Comparison of ENCODE assay signal across 8 cellular contexts in the genomic region with DNA sequence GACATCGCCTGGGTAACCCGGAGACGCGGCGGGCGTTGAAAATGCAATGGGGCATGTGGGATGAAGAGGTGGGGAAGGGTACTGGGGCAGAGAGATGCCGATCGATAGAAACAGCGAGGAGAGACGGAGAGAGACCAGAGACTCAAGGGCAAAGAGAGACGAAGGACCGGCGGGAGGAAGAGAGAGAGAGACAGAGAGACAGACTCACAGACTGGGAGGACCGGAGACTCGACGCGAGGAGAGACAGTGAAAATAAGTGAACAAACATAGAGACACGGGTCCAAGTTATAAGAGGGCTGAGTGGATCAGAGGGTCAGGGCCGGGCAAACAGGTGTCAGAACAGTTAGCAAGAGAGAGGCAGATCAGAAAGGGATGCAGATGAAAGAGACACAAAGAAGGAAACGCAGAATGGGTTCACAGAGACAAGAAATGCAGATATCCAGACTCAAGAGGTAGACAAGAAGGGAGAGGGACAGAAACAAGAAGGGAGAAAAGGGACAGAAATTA. TPM values are rescaled to one million over a fixed set of nuclear protein-coding genes. Genes with fewer than 3 reads are reported as not detected.
DNase-seq lines count a peak whose midpoint lies in the region; ATAC-seq, FAIRE-seq and TF ChIP-seq lines count a peak whose summit lies in the region.

No MANE protein-coding gene starts in this region.

- FAIRE-seq in RCC 7860 (lab: Jason Lieb, UNC) (no peak), pancreas (lab: Jason Lieb, UNC) (no peak)

- H3K27ac ChIP-seq in pancreas = peak overlapping the region; percentile 94 to 98 (median 96)

- ATAC-seq in pancreas = no peak
- ATAC-seq in sciatic nerve = no peak

- no peak for DNase-seq in Calu3
- DNase-seq in RCC 7860 (ENCODE audit: low spot score) = peak; percentile 8
- DNase-seq in epithelial cell of proximal tubule (ENCODE audit: low read depth) = no peak
- no peak for DNase-seq in pancreas
- DNase-seq in D341Med (ENCODE audit: low spot score) = no peak
- no peak for DNase-seq in sciatic nerve (ENCODE audit: low spot score)
- DNase-seq in NCI-H510A treated with DMSO at 0.1 percent for 48 hours (lab: John Stamatoyannopoulos, UW) = no peak
- no peak for DNase-seq in NCI-H1417 treated with DMSO at 0.1 percent for 48 hours (lab: John Stamatoyannopoulos, UW)

- BruUV-seq in Calu3 (replicated peaks; lab: Mats Ljungman, UMichigan) = no TSS peak

- intact Hi-C loops in Calu3 (cut with micrococcal nuclease; ENCODE audit: unreplicated experiment) (loop anchor here (2.0 kb wide), 1 partner anchor 29 kb away; a partner anchor contains a TSS), pancreas (cut with DNase I) (no loop called here), sciatic nerve (cut with DNase I) (no loop called here)

- no peaks in the 10 kb centered on the region for H3K27me3 Mint-ChIP-seq in Calu3 (ENCODE audit: unreplicated experiment)

- CTCF ChIA-PET in Calu3 (lab: Charles Lee) = interaction anchor here (1.2 kb wide), 1 partner anchor 54 kb away, joined by 4 read pairs; a partner anchor contains a TSS

- no peak for TF ChIP-seq CTCF in Calu3 (IDR thresholded peaks at IDR 0.05; ENCODE audit: unreplicated experiment)
- no peak for TF ChIP-seq CTCF in epithelial cell of proximal tubule (conservative IDR thresholded peaks at IDR 0.05; ENCODE audit: low read depth, low read length)
- no peak for TF ChIP-seq CTCF in pancreas (IDR thresholded peaks at IDR 0.05)

- no peaks in the 10 kb centered on the region for H3K36me3 ChIP-seq in pancreas

- H3K4me3 ChIP-seq in epithelial cell of proximal tubule (ENCODE audit: low read depth, low read length) = peak overlapping the region; percentile 65
- peak overlapping the region; percentile 48 to 62 (median 57) for H3K4me3 ChIP-seq in pancreas

- H3K27me3 ChIP-seq in pancreas = no peaks in the 10 kb centered on the region

- H3K36me3 Mint-ChIP-seq in Calu3 (ENCODE audit: insufficient read depth, unreplicated experiment) = peaks cover 53% of the 10 kb centered on the region

- H3K4me3 Mint-ChIP-seq in Calu3 (ENCODE audit: low read depth, unreplicated experiment) = peak overlapping the region; percentile 88

- H3K4me1 Mint-ChIP-seq in Calu3 (ENCODE audit: low read depth, unreplicated experiment) = peaks cover 27% of the 10 kb centered on the region

- H3K27ac Mint-ChIP-seq in Calu3 (ENCODE audit: unreplicated experiment) = peak overlapping the region; percentile 98

- 0 to 2% methylated on average over 20 of the region's 20 CpGs for WGBS in pancreas, 2 donors

- H3K9me3 ChIP-seq in pancreas = no peaks in the 10 kb centered on the region

- no peaks in the 10 kb centered on the region for H3K9me3 Mint-ChIP-seq in Calu3 (ENCODE audit: low read depth, unreplicated experiment)

- H3K4me1 ChIP-seq in pancreas = peaks cover 0 to 20% (median 4%) of the 10 kb centered on the region in 3 donors

RNA-seq across cellular contexts. Expression of a gene that starts 0.6 kb away (rescaled TPM):
- total RNA-seq in Calu3 (2022) (31.8 and 33.5 TPM in 2 replicates), epithelial cell of proximal tubule (8.0 and 12.7 TPM in 2 replicates), pancreas (10 to 100 TPM in 5 of 6 donors, 1 to 10 TPM in 1; 9.8 to 25.0 (median 11.6) TPM), sciatic nerve (32.4 TPM)
- 10 to 100 TPM; 53.9 to 70.2 TPM for polyA plus RNA-seq in pancreas

RNA-seq across cellular contexts. Expression of a gene that starts 15.3 kb away (rescaled TPM):
- total RNA-seq in Calu3 (2022) (123 and 131 TPM in 2 replicates), epithelial cell of proximal tubule (37.4 and 49.9 TPM in 2 replicates), pancreas (10 to 100 TPM; 23.0 to 30.1 (median 25.3) TPM), sciatic nerve (57.4 TPM)
- 10 to 100 TPM; 22.0 to 33.0 TPM for polyA plus RNA-seq in pancreas

RNA-seq across cellular contexts. Expression of a gene that starts 18.8 kb away (rescaled TPM):
- 168 TPM in 2 replicates for total RNA-seq in Calu3 (2022)
- total RNA-seq in epithelial cell of proximal tubule = 70.1 and 137 TPM in 2 replicates
- 10 to 100 TPM; 45.8 to 68.0 (median 58.4) TPM for total RNA-seq in pancreas
- 100 to 1,000 TPM; 108 to 118 TPM for polyA plus RNA-seq in pancreas
- 94.6 TPM for total RNA-seq in sciatic nerve

RNA-seq across cellular contexts. Expression of a gene that starts 29.8 kb away (rescaled TPM):
- 558 and 582 TPM in 2 replicates for total RNA-seq in Calu3 (2022)
- 454 and 661 TPM in 2 replicates for total RNA-seq in epithelial cell of proximal tubule
- total RNA-seq in pancreas = 100 to 1,000 TPM; 128 to 212 (median 174) TPM
- 100 to 1,000 TPM; 189 to 208 TPM for polyA plus RNA-seq in pancreas
- total RNA-seq in sciatic nerve = 168 TPM

RNA-seq across cellular contexts. Expression of a gene that starts 54.1 kb away (rescaled TPM):
- total RNA-seq in Calu3 (2022) = 17.7 and 19.6 TPM in 2 replicates
- total RNA-seq in epithelial cell of proximal tubule = 18.2 and 23.7 TPM in 2 replicates
- total RNA-seq in pancreas = 1 to 10 TPM; 4.3 to 9.3 (median 6.3) TPM
- 1 to 10 TPM; 5.8 to 7.5 TPM for polyA plus RNA-seq in pancreas
- 14.9 TPM for total RNA-seq in sciatic nerve
